In genomic region chr17:77867308-77867781, GRCh38 we compare ENCODE assay signal across 1 cellular context.
TF ChIP-seq lines count a peak whose summit lies in the region.

No MANE protein-coding gene starts in this region.

TF ChIP-seq in GM12878, 131 proteins besides CTCF, POLR2A, EP300 and RAD21 (continued from another document):
- TF ChIP-seq PKNOX1 (IDR thresholded peaks at IDR 0.05) (peak; percentile 81), ATF7 (IDR thresholded peaks at IDR 0.05; ENCODE audit: low read depth) (peak; percentile 91), NR2F1 (conservative IDR thresholded peaks at IDR 0.05) (peak; percentile 78), BHLHE40 (IDR thresholded peaks at IDR 0.05; ENCODE audit: borderline replicate concordance in 1 of 2, low read depth in 2 of 2, low read length in 1 of 2) (peak in 1 of 2 experiments; percentile 68; a peak in 1 of 4 replicates), STAT1 (conservative IDR thresholded peaks at IDR 0.05) (no peak), BRCA1 (IDR thresholded peaks at IDR 0.05; ENCODE audit: low read depth, low read length) (no peak), YY1 (IDR thresholded peaks at IDR 0.05; ENCODE audit: low read depth, low read length) (peak; percentile 27; the same call in 1 of the 2 replicates), NBN (IDR thresholded peaks at IDR 0.05) (peak; percentile 22; the same call in 1 of the 2 replicates), SRF (IDR thresholded peaks at IDR 0.05; ENCODE audit: low read depth in 2 of 2, low read length in 2 of 2) (peak in 1 of 2 experiments; percentile 31; a peak in 1 of 4 replicates), BCL11A (IDR thresholded peaks at IDR 0.05; ENCODE audit: low read depth, low read length) (0 out of 2 replicates have a peak, but pooled peaks have one; percentile 33), MTA2 (IDR thresholded peaks at IDR 0.05; ENCODE audit: low read depth) (peak; percentile 52), CREM (IDR thresholded peaks at IDR 0.05; ENCODE audit: low read depth) (peak; percentile 34; the same call in 1 of the 2 replicates), JUND (IDR thresholded peaks at IDR 0.05; ENCODE audit: low read depth, low read length) (peak; percentile 57; the same call in 1 of the 2 replicates), ZZZ3 (IDR thresholded peaks at IDR 0.05; ENCODE audit: control insufficient read depth, insufficient read length, low read depth) (no peak), RAD51 (IDR thresholded peaks at IDR 0.05) (no peak), SKIL (IDR thresholded peaks at IDR 0.05; ENCODE audit: low read depth, poor library complexity, severe bottlenecking) (peak; percentile 78), MAX (IDR thresholded peaks at IDR 0.05; ENCODE audit: low read depth, low read length) (no peak), CBX3 (IDR thresholded peaks at IDR 0.05; ENCODE audit: borderline replicate concordance, low read depth) (no peak), KLF5 (IDR thresholded peaks at IDR 0.05; ENCODE audit: partially characterized antibody) (no peak), IKZF1 (conservative IDR thresholded peaks at IDR 0.05) (peak; percentile 92), IKZF2 (IDR thresholded peaks at IDR 0.05) (peak; percentile 85 to 87), EED (IDR thresholded peaks at IDR 0.05; ENCODE audit: low read depth) (peak; percentile 80), MEF2A (IDR thresholded peaks at IDR 0.05; ENCODE audit: insufficient read depth, low read depth, low read length) (peak; percentile 77), JUNB (IDR thresholded peaks at IDR 0.05) (peak; percentile 63)
